8 cellular contexts compared by ENCODE assay signal in genomic region chr6:98254624-98255023, GRCh38.
"Had no signal": no experiment of that assay in that cellular context is flagged by ENCODE, and none has a peak within 500 bp of the region (broad histone marks: within the 10 kb centered on the region; RNA-seq: fewer than 3 reads in every experiment).

No MANE protein-coding gene starts in this region.

- H3K9ac ChIP-seq: GM23248, KMS-11 had no signal

- H2AFZ ChIP-seq: GM23248 had no signal

- H3K4me2 ChIP-seq: KMS-11 had no signal

- DNase-seq: GM23248, GOT3, H9, HCEC 1CT, KBM-7 had no signal

- H3K4me3 Mint-ChIP-seq: H9 had no signal

- FAIRE-seq: H54, HTR-8/SVneo had no signal

- H3K27ac ChIP-seq: GM23248, KMS-11 had no signal

- H3K4me3 ChIP-seq: GM23248 had no signal

- H3K9me3 Mint-ChIP-seq: H9 had no signal

- H3K27ac Mint-ChIP-seq: H9 had no signal
